Comparison of ENCODE assay signal across 28 cellular contexts in genomic region chr1:239654998-239655397, GRCh38.
"Had no signal": no experiment of that assay in that cellular context is flagged by ENCODE, and none has a peak within 500 bp of the region (broad histone marks: within the 10 kb centered on the region; RNA-seq: fewer than 3 reads in every experiment).

No MANE protein-coding gene starts in this region.

- ATAC-seq: foreskin keratinocyte; left lobe of liver; mucosa of descending colon; naive thymus-derived CD8-positive, alpha-beta T cell; psoas muscle; right cardiac atrium had no signal

- H3K4me1 ChIP-seq: foreskin keratinocyte, psoas muscle, sigmoid colon, stomach, thyroid gland, vagina had no signal

- DNase-seq: dermis blood vessel endothelial cell; effector memory CD4-positive, alpha-beta T cell; foreskin keratinocyte; glutamatergic neuron; heart right ventricle; hippocampal formation; kidney glomerular epithelial cell; mesenchymal stem cell; mucosa of descending colon; naive thymus-derived CD8-positive, alpha-beta T cell; occipital lobe; ovary; psoas muscle; right cardiac atrium; sigmoid colon; stimulated activated CD4-positive, alpha-beta T cell treated with anti-CD3 and anti-CD28 coated beads, Interleukin-15, amount 100 ng/mL, for 24 hours; stimulated activated CD4-positive, alpha-beta T cell treated with anti-CD3 and anti-CD28 coated beads, Interleukin-2, amount 100 ng/mL, for 48 hours; stimulated activated naive CD4-positive, alpha-beta T cell; stomach; thyroid gland; trophoblast cell had no signal

- H3K36me3 ChIP-seq: esophagus muscularis mucosa, heart right ventricle, ovary, sigmoid colon, stomach, thyroid gland, vagina had no signal

- FAIRE-seq: endothelial cell of umbilical vein, islet of Langerhans had no signal

- H3K27me3 ChIP-seq: esophagus muscularis mucosa, foreskin keratinocyte, heart right ventricle, ovary, sigmoid colon, stomach, thyroid gland, vagina had no signal

- H3K9me3 ChIP-seq: esophagus muscularis mucosa, mucosa of descending colon, ovary, psoas muscle, sigmoid colon, stomach, thyroid gland, vagina had no signal

- H3K27ac ChIP-seq: coronary artery, esophagus muscularis mucosa, foreskin keratinocyte, ovary, psoas muscle, sigmoid colon, skin epidermis, stomach, thyroid gland, vagina had no signal

- H3K4me3 ChIP-seq: coronary artery, esophagus muscularis mucosa, heart right ventricle, mucosa of descending colon, ovary, psoas muscle, sigmoid colon, skin epidermis, stomach, thyroid gland, vagina had no signal
